In the genomic region with DNA sequence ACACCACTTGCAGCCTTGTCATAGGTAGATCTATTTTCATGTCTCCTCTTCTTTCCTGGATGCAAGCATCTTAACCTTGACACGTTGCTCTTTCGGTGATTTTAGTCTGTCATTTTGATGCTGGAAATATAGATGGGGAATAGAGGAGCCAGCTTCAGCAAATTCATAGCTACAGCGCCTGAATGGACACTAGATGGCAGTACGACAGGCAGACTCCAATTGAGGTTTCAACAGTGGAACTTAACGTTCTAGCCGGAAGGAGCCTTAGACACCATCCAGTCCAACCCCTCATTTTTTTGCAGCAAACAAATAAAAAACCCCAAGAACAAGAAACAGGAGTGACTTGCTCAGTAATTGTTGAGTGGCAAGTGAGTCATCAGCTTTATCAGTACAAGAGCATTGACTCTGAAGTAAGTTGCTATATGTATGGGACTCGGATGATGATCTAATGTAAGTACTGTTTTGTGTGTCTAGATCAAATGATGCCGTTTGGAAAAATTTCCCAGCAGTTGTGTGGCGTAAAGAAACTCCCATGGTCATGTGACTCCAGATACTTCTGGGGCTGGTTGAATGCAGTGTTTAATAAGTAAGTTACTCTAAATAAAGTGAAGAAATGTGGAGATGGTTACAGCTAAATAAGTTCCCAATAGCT, we compare ENCODE assay signal across 1 cellular context.
A peak's percentile ranks its signal among the peaks of the same experiment; 100 is the strongest.
TF ChIP-seq lines count a peak whose summit lies in the region.

No MANE protein-coding gene starts in this region.

TF ChIP-seq in K562, 482 proteins besides CTCF, POLR2A, EP300 and RAD21 (continued from another document and continues in another):
- TF ChIP-seq TAF7 (tag; IDR thresholded peaks at IDR 0.05) (no peak), USF2 (CRISPR knock-in tag; IDR thresholded peaks at IDR 0.05) (peak; percentile 67), ATF4 (CRISPR knock-in tag; IDR thresholded peaks at IDR 0.05) (no peak), SIRT6 (IDR thresholded peaks at IDR 0.05; ENCODE audit: low read depth, low read length) (no peak), SMARCB1 (IDR thresholded peaks at IDR 0.05; ENCODE audit: insufficient read length, low read depth) (no peak), ZNF124 (CRISPR knock-in tag; IDR thresholded peaks at IDR 0.05) (no peak), ZNF24 (IDR thresholded peaks at IDR 0.05) (0 out of 2 replicates have a peak, but pooled peaks have one; percentile 40), XRCC4 (IDR thresholded peaks at IDR 0.05; ENCODE audit: extremely low read depth, insufficient read depth, insufficient read length) (no peak), ZC3H8 (IDR thresholded peaks at IDR 0.05) (no peak), STAT5A (IDR thresholded peaks at IDR 0.05; ENCODE audit: borderline replicate concordance, low read length) (no peak), TRIM28 (IDR thresholded peaks at IDR 0.05) (no peak), ELF2 (CRISPR knock-in tag; IDR thresholded peaks at IDR 0.05) (no peak), ZNF143 (CRISPR knock-in tag; IDR thresholded peaks at IDR 0.05) (no peak), BRF1 (IDR thresholded peaks at IDR 0.05; ENCODE audit: borderline replicate concordance, extremely low read depth, insufficient read length) (no peak), KLF16 (IDR thresholded peaks at IDR 0.05) (no peak), NR4A1 (CRISPR knock-in tag; IDR thresholded peaks at IDR 0.05) (no peak), NR4A1 (tag; IDR thresholded peaks at IDR 0.05) (no peak), ZNF140 (CRISPR knock-in tag; IDR thresholded peaks at IDR 0.05) (no peak), CEBPZ (IDR thresholded peaks at IDR 0.05; ENCODE audit: borderline replicate concordance, low read depth, low read length) (no peak), ZNF717 (CRISPR knock-in tag; IDR thresholded peaks at IDR 0.05) (no peak), FUS (optimal IDR thresholded peaks at IDR 0.05; ENCODE audit: low read depth, low read length) (no peak), PTTG1 (tag; IDR thresholded peaks at IDR 0.05; ENCODE audit: low read depth) (no peak), ZNF589 (CRISPR knock-in tag; IDR thresholded peaks at IDR 0.05; ENCODE audit: low read depth) (0 out of 2 replicates have a peak, but pooled peaks have one; percentile 61), PHTF2 (CRISPR knock-in tag; IDR thresholded peaks at IDR 0.05) (no peak), ZNF311 (CRISPR knock-in tag; IDR thresholded peaks at IDR 0.05) (no peak), CREB1 (IDR thresholded peaks at IDR 0.05) (peak; percentile 22; the same call in 1 of the 2 replicates), CREB1 (CRISPR knock-in tag; IDR thresholded peaks at IDR 0.05) (no peak), PRPF4 (IDR thresholded peaks at IDR 0.05; ENCODE audit: insufficient read depth, low read depth, low read length, poor library complexity, severe bottlenecking) (no peak), SPI1 (IDR thresholded peaks at IDR 0.05; ENCODE audit: borderline replicate concordance, low read depth, low read length) (no peak), HIVEP1 (CRISPR knock-in tag; IDR thresholded peaks at IDR 0.05) (no peak), ZHX1 (conservative IDR thresholded peaks at IDR 0.05; ENCODE audit: low read length) (no peak), ZKSCAN1 (IDR thresholded peaks at IDR 0.05; ENCODE audit: low read depth, low read length) (no peak), RUNX1 (IDR thresholded peaks at IDR 0.05; ENCODE audit: low read depth) (no peak), GATA2 (CRISPR knock-in tag; IDR thresholded peaks at IDR 0.05) (no peak), FIP1L1 (IDR thresholded peaks at IDR 0.05; ENCODE audit: low read depth, low read length, poor library complexity, severe bottlenecking) (no peak), CAMTA2 (CRISPR knock-in tag; conservative IDR thresholded peaks at IDR 0.05) (no peak), KHSRP (IDR thresholded peaks at IDR 0.05) (no peak), L3MBTL2 (IDR thresholded peaks at IDR 0.05) (0 out of 2 replicates have a peak, but pooled peaks have one; percentile 7), ZNF408 (CRISPR knock-in tag; IDR thresholded peaks at IDR 0.05; ENCODE audit: low read depth) (no peak), EGR1 (conservative IDR thresholded peaks at IDR 0.05) (no peak), CBX3 (IDR thresholded peaks at IDR 0.05; ENCODE audit: borderline replicate concordance in 1 of 2, low read length in 2 of 2) (no peak), SIX5 (IDR thresholded peaks at IDR 0.05; ENCODE audit: borderline replicate concordance in 1 of 2, insufficient read depth in 1 of 2, low read depth in 1 of 2, low read length in 2 of 2) (no peak), HMBOX1 (IDR thresholded peaks at IDR 0.05) (peak; percentile 50; the same call in 1 of the 2 replicates), SMARCA5 (IDR thresholded peaks at IDR 0.05) (no peak), CCAR2 (IDR thresholded peaks at IDR 0.05; ENCODE audit: low read depth, low read length) (no peak), ZNF41 (CRISPR knock-in tag; conservative IDR thresholded peaks at IDR 0.05) (no peak)
- TF ChIP-seq, protein P1, sequence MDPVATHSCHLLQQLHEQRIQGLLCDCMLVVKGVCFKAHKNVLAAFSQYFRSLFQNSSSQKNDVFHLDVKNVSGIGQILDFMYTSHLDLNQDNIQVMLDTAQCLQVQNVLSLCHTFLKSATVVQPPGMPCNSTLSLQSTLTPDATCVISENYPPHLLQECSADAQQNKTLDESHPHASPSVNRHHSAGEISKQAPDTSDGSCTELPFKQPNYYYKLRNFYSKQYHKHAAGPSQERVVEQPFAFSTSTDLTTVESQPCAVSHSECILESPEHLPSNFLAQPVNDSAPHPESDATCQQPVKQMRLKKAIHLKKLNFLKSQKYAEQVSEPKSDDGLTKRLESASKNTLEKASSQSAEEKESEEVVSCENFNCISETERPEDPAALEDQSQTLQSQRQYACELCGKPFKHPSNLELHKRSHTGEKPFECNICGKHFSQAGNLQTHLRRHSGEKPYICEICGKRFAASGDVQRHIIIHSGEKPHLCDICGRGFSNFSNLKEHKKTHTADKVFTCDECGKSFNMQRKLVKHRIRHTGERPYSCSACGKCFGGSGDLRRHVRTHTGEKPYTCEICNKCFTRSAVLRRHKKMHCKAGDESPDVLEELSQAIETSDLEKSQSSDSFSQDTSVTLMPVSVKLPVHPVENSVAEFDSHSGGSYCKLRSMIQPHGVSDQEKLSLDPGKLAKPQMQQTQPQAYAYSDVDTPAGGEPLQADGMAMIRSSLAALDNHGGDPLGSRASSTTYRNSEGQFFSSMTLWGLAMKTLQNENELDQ (CRISPR knock-in tag; IDR thresholded peaks at IDR 0.05; ENCODE audit: borderline replicate concordance) = no peak
- TF ChIP-seq, protein P2, sequence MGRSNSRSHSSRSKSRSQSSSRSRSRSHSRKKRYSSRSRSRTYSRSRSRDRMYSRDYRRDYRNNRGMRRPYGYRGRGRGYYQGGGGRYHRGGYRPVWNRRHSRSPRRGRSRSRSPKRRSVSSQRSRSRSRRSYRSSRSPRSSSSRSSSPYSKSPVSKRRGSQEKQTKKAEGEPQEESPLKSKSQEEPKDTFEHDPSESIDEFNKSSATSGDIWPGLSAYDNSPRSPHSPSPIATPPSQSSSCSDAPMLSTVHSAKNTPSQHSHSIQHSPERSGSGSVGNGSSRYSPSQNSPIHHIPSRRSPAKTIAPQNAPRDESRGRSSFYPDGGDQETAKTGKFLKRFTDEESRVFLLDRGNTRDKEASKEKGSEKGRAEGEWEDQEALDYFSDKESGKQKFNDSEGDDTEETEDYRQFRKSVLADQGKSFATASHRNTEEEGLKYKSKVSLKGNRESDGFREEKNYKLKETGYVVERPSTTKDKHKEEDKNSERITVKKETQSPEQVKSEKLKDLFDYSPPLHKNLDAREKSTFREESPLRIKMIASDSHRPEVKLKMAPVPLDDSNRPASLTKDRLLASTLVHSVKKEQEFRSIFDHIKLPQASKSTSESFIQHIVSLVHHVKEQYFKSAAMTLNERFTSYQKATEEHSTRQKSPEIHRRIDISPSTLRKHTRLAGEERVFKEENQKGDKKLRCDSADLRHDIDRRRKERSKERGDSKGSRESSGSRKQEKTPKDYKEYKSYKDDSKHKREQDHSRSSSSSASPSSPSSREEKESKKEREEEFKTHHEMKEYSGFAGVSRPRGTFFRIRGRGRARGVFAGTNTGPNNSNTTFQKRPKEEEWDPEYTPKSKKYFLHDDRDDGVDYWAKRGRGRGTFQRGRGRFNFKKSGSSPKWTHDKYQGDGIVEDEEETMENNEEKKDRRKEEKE (IDR thresholded peaks at IDR 0.05; ENCODE audit: borderline replicate concordance in 1 of 2, control insufficient read depth in 1 of 2, low read depth in 2 of 2, low read length in 1 of 2) = no peak
